8 cellular contexts compared by ENCODE assay signal in the genomic region with DNA sequence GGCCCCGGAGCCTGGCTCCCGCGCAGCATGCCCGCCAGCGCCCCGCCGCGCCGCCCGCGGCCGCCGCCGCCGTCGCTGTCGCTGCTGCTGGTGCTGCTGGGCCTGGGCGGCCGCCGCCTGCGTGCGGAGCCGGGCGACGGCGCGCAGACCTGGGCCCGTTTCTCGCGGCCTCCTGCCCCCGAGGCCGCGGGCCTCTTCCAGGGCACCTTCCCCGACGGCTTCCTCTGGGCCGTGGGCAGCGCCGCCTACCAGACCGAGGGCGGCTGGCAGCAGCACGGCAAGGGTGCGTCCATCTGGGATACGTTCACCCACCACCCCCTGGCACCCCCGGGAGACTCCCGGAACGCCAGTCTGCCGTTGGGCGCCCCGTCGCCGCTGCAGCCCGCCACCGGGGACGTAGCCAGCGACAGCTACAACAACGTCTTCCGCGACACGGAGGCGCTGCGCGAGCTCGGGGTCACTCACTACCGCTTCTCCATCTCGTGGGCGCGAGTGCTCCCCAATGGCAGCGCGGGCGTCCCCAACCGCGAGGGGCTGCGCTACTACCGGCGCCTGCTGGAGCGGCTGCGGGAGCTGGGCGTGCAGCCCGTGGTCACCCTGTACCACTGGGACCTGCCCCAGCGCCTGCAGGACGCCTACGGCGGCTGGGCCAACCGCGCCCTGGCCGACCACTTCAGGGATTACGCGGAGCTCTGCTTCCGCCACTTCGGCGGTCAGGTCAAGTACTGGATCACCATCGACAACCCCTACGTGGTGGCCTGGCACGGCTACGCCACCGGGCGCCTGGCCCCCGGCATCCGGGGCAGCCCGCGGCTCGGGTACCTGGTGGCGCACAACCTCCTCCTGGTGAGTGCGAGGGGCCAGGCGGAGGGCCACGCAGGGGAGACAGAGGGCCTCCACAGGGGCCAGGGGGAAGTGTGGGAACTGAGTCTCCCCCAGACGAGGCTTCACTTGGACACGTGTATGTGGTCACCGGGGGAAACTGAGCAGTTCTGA. TPM values are rescaled to one million over a fixed set of nuclear protein-coding genes. Genes with fewer than 3 reads are reported as not detected.
DNase-seq lines count a peak whose midpoint lies in the region; ATAC-seq and TF ChIP-seq lines count a peak whose summit lies in the region.

A gene (plus strand): TSS at position 10 of the 996 bp plus-strand sequence. CDS start 18 bp downstream, at position 28.

- H3K36me3 Mint-ChIP-seq in activated T-helper 17 cell treated with anti-CD3 and anti-CD28 coated beads, Interleukin-2, amount 50 U/mL, for 72 hours (ENCODE audit: low read depth): no peaks in the 10 kb centered on the region

- no peak for DNase-seq in activated CD4-positive, CD25-positive, alpha-beta regulatory T cell (lab: John Stamatoyannopoulos, UW)
- no peak for DNase-seq in right atrium auricular region (ENCODE audit: low spot score)
- DNase-seq in COLO829 (ENCODE audit: low spot score): no peak
- DNase-seq in GDM1 (lab: John Stamatoyannopoulos, UW): no peak

- H3K9ac ChIP-seq in rectal smooth muscle tissue (ENCODE audit: low read length): peak within 1 kb of the TSS; percentile 36

- H3K27me3 ChIP-seq in right atrium auricular region: no peaks in the 10 kb centered on the region
- no peaks in the 10 kb centered on the region for H3K27me3 ChIP-seq in rectal smooth muscle tissue (ENCODE audit: control insufficient read depth, insufficient read depth, low read length)

- H3K4me3 ChIP-seq in right atrium auricular region (peak within 1 kb of the TSS; percentile 48 to 68), rectal smooth muscle tissue (ENCODE audit: low read length) (peak within 1 kb of the TSS; percentile 79)

- peak within 1 kb of the TSS; percentile 57 for H3K4me3 Mint-ChIP-seq in activated T-helper 17 cell treated with anti-CD3 and anti-CD28 coated beads, Interleukin-2, amount 50 U/mL, for 72 hours

- H3K4me1 ChIP-seq in right atrium auricular region: peaks cover 4 to 18% of the 10 kb centered on the region in 2 donors
- no peaks in the 10 kb centered on the region for H3K4me1 ChIP-seq in rectal smooth muscle tissue (ENCODE audit: control insufficient read depth, insufficient read depth, low read length)

- H3K27ac ChIP-seq in right atrium auricular region (peak within 1 kb of the TSS; percentile 73 to 84), rectal smooth muscle tissue (ENCODE audit: low read depth, low read length) (peak within 1 kb of the TSS; percentile 62)

- no peaks in the 10 kb centered on the region for H3K9me3 ChIP-seq in right atrium auricular region

- peaks cover 66% of the 10 kb centered on the region for H3K27me3 Mint-ChIP-seq in activated T-helper 17 cell treated with anti-CD3 and anti-CD28 coated beads, Interleukin-2, amount 50 U/mL, for 72 hours

- no peak within 1 kb of the TSS for H3K27ac Mint-ChIP-seq in activated T-helper 17 cell treated with anti-CD3 and anti-CD28 coated beads, Interleukin-2, amount 50 U/mL, for 72 hours

- H3K9me3 Mint-ChIP-seq in activated T-helper 17 cell treated with anti-CD3 and anti-CD28 coated beads, Interleukin-2, amount 50 U/mL, for 72 hours: no peaks in the 10 kb centered on the region

- ATAC-seq in activated CD4-positive, CD25-positive, alpha-beta regulatory T cell treated with anti-CD3 and anti-CD28 coated beads, Interleukin-2, amount 50 U/mL, for 24 hours: peak; percentile 15 to 33
- ATAC-seq in HG03045 (IDR thresholded peaks at IDR 0.05; ENCODE audit: unreplicated experiment): peak; percentile 31
- ATAC-seq in activated T-helper 17 cell treated with anti-CD3 and anti-CD28 coated beads, Interleukin-2, amount 50 U/mL, for 72 hours (replicated peaks): peak; percentile 49

- TF ChIP-seq CTCF in right atrium auricular region (IDR thresholded peaks at IDR 0.05): peak in 1 of 2 donors; percentile 38

- peaks cover 5% of the 10 kb centered on the region for H3K4me1 Mint-ChIP-seq in activated T-helper 17 cell treated with anti-CD3 and anti-CD28 coated beads, Interleukin-2, amount 50 U/mL, for 72 hours

- no peaks in the 10 kb centered on the region for H3K36me3 ChIP-seq in right atrium auricular region
- H3K36me3 ChIP-seq in rectal smooth muscle tissue (ENCODE audit: control insufficient read depth, insufficient read depth, low read length): no peaks in the 10 kb centered on the region

RNA-seq across cellular contexts. Expression of the gene that starts here (rescaled TPM):
- under 1 TPM in 1 of 2 donors, not detected in 1; 0.08 TPM for total RNA-seq in activated T-helper 17 cell treated with anti-CD3 and anti-CD28 coated beads, Interleukin-2, amount 50 U/mL, for 72 hours
- 1 to 10 TPM; 1.4 to 2.4 TPM for total RNA-seq in right atrium auricular region

Comparison
In these comparisons a context has a peak if more than half of its experiments do, and no peak if none do; other contexts are left out.
1. Peak in ATAC-seq in activated T-helper 17 cell treated with anti-CD3 and anti-CD28 coated beads, Interleukin-2, amount 50 U/mL, for 72 hours; RNA of the gene not detected or under 1 TPM.